11 cellular contexts compared by ENCODE assay signal in the genomic region with DNA sequence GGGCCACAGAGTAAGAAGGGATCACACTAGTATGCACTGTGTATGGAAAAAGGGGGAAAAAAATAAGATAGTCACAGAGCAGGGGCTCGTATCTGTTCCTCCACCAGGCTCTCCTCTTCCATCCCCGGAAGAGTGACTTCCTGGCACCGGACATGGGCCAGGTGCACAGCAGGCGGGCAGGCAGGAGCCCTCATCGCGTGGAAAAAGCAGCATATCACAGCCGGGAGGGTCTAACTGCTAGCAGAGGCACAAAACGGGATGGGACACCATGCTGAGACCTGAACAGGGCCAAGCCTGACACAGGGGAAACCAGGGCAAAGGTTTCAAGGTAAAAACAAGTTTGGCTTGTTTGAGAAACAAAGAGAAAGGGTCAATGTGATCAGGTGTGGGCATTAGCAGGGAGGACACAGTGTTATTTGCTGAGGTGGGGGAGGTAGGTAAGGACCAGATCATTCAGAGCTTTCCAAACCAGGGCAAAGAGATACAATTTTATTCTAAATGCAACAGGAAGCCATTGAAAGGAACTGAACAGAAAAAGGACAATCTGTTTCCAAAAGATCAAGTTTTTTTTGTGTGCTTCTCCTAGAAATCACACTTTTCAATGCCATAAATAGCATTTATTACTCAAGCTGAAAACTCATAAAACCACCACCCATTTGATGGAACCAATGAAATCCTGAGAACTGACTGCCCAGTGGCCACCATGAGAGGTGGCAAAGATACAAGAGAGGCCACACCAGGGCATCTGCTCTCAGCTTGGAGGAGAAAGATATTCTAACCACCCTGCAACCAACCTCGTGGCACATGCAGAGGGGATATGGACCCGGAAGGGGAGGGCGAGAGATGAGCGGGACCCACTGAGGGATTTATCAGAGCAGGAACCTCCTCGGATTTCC. TPM values are rescaled to one million over a fixed set of nuclear protein-coding genes. Genes with fewer than 3 reads are reported as not detected.
DNase-seq lines count a peak whose midpoint lies in the region; ATAC-seq lines count a peak whose summit lies in the region.
"Had no signal": no experiment of that assay in that cellular context is flagged by ENCODE, and none has a peak within 500 bp of the region (broad histone marks: within the 10 kb centered on the region; RNA-seq: fewer than 3 reads in every experiment).

No MANE protein-coding gene starts in this region.

- POLR2A ChIA-PET in activated naive CD8-positive, alpha-beta T cell treated with anti-CD3 and anti-CD28 coated beads, Interleukin-2, amount 10 ng/mL, durations not matched to agents 7 days and 5 days (lab: Charles Lee): no interaction called here

- peak overlapping the region in 1 of 2 donors; percentile 7 for H3K4me3 ChIP-seq in muscle layer of colon (ENCODE audit: low read depth in 1 of 2, low read length in 2 of 2)

- DNase-seq in AG08396 (ENCODE audit: low spot score) (peak; percentile 2), middle frontal gyrus (ENCODE audit: extremely low spot score, low spot score) (no peak), NCI-H526 treated with DMSO at 0.1 percent for 48 hours (lab: John Stamatoyannopoulos, UW) (no peak), NCI-H82 treated with DMSO at 0.1 percent for 48 hours (lab: John Stamatoyannopoulos, UW; ENCODE audit: unreplicated experiment) (no peak)
- DNase-seq in activated naive CD8-positive, alpha-beta T cell treated with anti-CD3 and anti-CD28 coated beads, Interleukin-2, amount 10 ng/mL, durations not matched to agents 7 days and 5 days: no peak
- DNase-seq: activated CD4-positive, alpha-beta T cell treated with anti-CD3 and anti-CD28 coated beads, Interleukin-2, amount 10 ng/mL, durations not matched to agents 7 days and 5 days; DMS153 had no signal

- H3K9me3 Mint-ChIP-seq in activated naive CD8-positive, alpha-beta T cell treated with anti-CD3 and anti-CD28 coated beads, Interleukin-2, amount 10 ng/mL, durations not matched to agents 7 days and 5 days: no peaks in the 10 kb centered on the region
- H3K9me3 Mint-ChIP-seq: activated CD4-positive, alpha-beta T cell treated with anti-CD3 and anti-CD28 coated beads, Interleukin-2, amount 10 ng/mL, durations not matched to agents 7 days and 5 days had no signal

- H3K27me3 Mint-ChIP-seq in activated naive CD8-positive, alpha-beta T cell treated with anti-CD3 and anti-CD28 coated beads, Interleukin-2, amount 10 ng/mL, durations not matched to agents 7 days and 5 days: no peaks in the 10 kb centered on the region
- H3K27me3 Mint-ChIP-seq: activated CD4-positive, alpha-beta T cell treated with anti-CD3 and anti-CD28 coated beads, Interleukin-2, amount 10 ng/mL, durations not matched to agents 7 days and 5 days had no signal

- H3K36me3 ChIP-seq in muscle layer of colon (ENCODE audit: insufficient read depth, low read length): no peaks in the 10 kb centered on the region

- H3K9ac ChIP-seq in muscle layer of colon (ENCODE audit: low read length): no peak overlapping the region

- H3K36me3 Mint-ChIP-seq in activated naive CD8-positive, alpha-beta T cell treated with anti-CD3 and anti-CD28 coated beads, Interleukin-2, amount 10 ng/mL, durations not matched to agents 7 days and 5 days: no peaks in the 10 kb centered on the region

- no peaks in the 10 kb centered on the region for H3K27me3 ChIP-seq in muscle layer of colon (ENCODE audit: control insufficient read depth in 1 of 2, insufficient read depth in 2 of 2, low read length in 2 of 2)

- H3K4me3 Mint-ChIP-seq in activated naive CD8-positive, alpha-beta T cell treated with anti-CD3 and anti-CD28 coated beads, Interleukin-2, amount 10 ng/mL, durations not matched to agents 7 days and 5 days: no peak overlapping the region
- H3K4me3 Mint-ChIP-seq: activated CD4-positive, alpha-beta T cell treated with anti-CD3 and anti-CD28 coated beads, Interleukin-2, amount 10 ng/mL, durations not matched to agents 7 days and 5 days had no signal

- H3K4me1 Mint-ChIP-seq in activated naive CD8-positive, alpha-beta T cell treated with anti-CD3 and anti-CD28 coated beads, Interleukin-2, amount 10 ng/mL, durations not matched to agents 7 days and 5 days: peaks cover 17% of the 10 kb centered on the region

- peaks cover 83% of the 10 kb centered on the region for H3K4me1 ChIP-seq in muscle layer of colon (ENCODE audit: insufficient read depth, low read length)

- H3K27ac Mint-ChIP-seq in activated naive CD8-positive, alpha-beta T cell treated with anti-CD3 and anti-CD28 coated beads, Interleukin-2, amount 10 ng/mL, durations not matched to agents 7 days and 5 days: peak overlapping the region; percentile 49

- H3K27ac ChIP-seq in muscle layer of colon (ENCODE audit: low read depth, low read length): peak overlapping the region; percentile 81

- peak; percentile 59 for ATAC-seq in GM19395 (IDR thresholded peaks at IDR 0.05; ENCODE audit: unreplicated experiment)
- ATAC-seq in activated naive CD8-positive, alpha-beta T cell treated with anti-CD3 and anti-CD28 coated beads, Interleukin-2, amount 10 ng/mL, durations not matched to agents 7 days and 5 days (ENCODE audit: low read depth): no peak
- ATAC-seq in GM18870 (IDR thresholded peaks at IDR 0.05; ENCODE audit: unreplicated experiment): no peak

- no peaks in the 10 kb centered on the region for H3K9me3 ChIP-seq in muscle layer of colon (ENCODE audit: low read length)

RNA-seq across cellular contexts. Expression of gene CYB5A, which starts 9.2 kb away (rescaled TPM):
- 10 to 100 TPM; 30.9 to 31.0 TPM for total RNA-seq in activated naive CD8-positive, alpha-beta T cell treated with anti-CD3 and anti-CD28 coated beads, Interleukin-2, amount 10 ng/mL, durations not matched to agents 7 days and 5 days

RNA-seq across cellular contexts. Expression of gene C18orf63, which starts 33.0 kb away (rescaled TPM):
- not detected for total RNA-seq in activated naive CD8-positive, alpha-beta T cell treated with anti-CD3 and anti-CD28 coated beads, Interleukin-2, amount 10 ng/mL, durations not matched to agents 7 days and 5 days
- total RNA-seq: activated CD4-positive, alpha-beta T cell treated with anti-CD3 and anti-CD28 coated beads, Interleukin-2, amount 10 ng/mL, durations not matched to agents 7 days and 5 days; kidney epithelial cell had no signal
